Comparison of ENCODE assay signal across 12 cellular contexts in the genomic region with DNA sequence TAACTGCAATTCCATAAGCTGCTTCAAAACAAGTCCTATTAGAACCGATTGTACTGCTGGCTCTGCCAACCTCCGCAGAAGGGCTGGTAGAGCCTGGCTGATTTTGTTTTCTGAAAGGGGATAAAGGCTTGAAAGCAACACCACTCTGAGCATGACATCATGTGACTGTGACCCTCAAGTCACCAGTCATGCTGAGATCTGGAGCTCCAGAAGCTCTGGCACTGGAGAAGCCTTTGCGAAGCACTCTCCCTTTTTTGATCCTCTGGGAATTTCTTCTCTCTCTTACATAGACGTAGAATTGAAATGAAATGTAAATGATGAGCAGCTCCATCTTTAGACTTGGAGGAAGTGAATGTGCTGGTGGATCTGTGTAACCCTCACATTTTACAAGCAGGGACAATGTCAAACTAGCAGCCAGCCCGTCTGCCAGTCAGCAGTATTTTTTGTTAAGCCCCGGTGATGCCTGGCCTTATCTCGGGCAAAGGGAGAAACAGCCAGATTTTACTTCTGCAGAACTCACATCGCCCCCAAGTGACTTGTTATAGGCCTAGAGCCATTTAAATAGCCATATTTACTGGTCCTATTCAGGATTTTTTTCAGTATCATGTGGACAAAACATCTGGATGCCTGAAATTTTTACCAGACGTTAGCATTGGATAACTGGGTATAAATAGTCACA.
DNase-seq lines count a peak whose midpoint lies in the region; ATAC-seq, FAIRE-seq and TF ChIP-seq lines count a peak whose summit lies in the region.
"Had no signal": no experiment of that assay in that cellular context is flagged by ENCODE, and none has a peak within 500 bp of the region (broad histone marks: within the 10 kb centered on the region; RNA-seq: fewer than 3 reads in every experiment).

No MANE protein-coding gene starts in this region.

- peaks cover 2% of the 10 kb centered on the region for H3K27me3 Mint-ChIP-seq in neural progenitor cell (ENCODE audit: insufficient read depth, low read depth)
- H3K27me3 Mint-ChIP-seq: activated CD4-positive, alpha-beta T cell treated with anti-CD3 and anti-CD28 coated beads for 36 hours had no signal

- ATAC-seq in GM19324 (IDR thresholded peaks at IDR 0.05; ENCODE audit: low FRiP score, unreplicated experiment): no peak
- ATAC-seq in HG02642 (IDR thresholded peaks at IDR 0.05; ENCODE audit: poor library complexity, unreplicated experiment): no peak
- ATAC-seq: activated CD4-positive, alpha-beta T cell treated with anti-CD3 and anti-CD28 coated beads for 36 hours had no signal

- H3K9me3 ChIP-seq in neural progenitor cell (ENCODE audit: low read depth): no peaks in the 10 kb centered on the region
- H3K9me3 ChIP-seq: psoas muscle had no signal

- H3K36me3 ChIP-seq in neural progenitor cell: no peaks in the 10 kb centered on the region

- H3K4me3 ChIP-seq in fibroblast of mammary gland (ENCODE audit: control insufficient read depth, low read depth, low read length) (no peak overlapping the region), neural progenitor cell (no peak overlapping the region)
- H3K4me3 ChIP-seq: PC-9, psoas muscle had no signal

- TF ChIP-seq CTCF in fibroblast of mammary gland (conservative IDR thresholded peaks at IDR 0.05; ENCODE audit: control insufficient read depth, insufficient read depth, low read depth, low read length) (peak; percentile 27), neural progenitor cell (IDR thresholded peaks at IDR 0.05) (peak; percentile 32)

- no peak overlapping the region for H3K4me3 Mint-ChIP-seq in neural progenitor cell
- H3K4me3 Mint-ChIP-seq: activated CD4-positive, alpha-beta T cell treated with anti-CD3 and anti-CD28 coated beads for 36 hours had no signal

- peak overlapping the region; percentile 36 for H3K27ac Mint-ChIP-seq in neural progenitor cell
- H3K27ac Mint-ChIP-seq: activated CD4-positive, alpha-beta T cell treated with anti-CD3 and anti-CD28 coated beads for 36 hours had no signal

- DNase-seq in COR-L47 (lab: John Stamatoyannopoulos, UW) (peak; percentile 25), NCI-H2227 treated with DMSO at 0.1 percent for 48 hours (lab: John Stamatoyannopoulos, UW) (peak; percentile 78), fibroblast of mammary gland (ENCODE audit: low read depth) (peak; percentile 49), neural progenitor cell (ENCODE audit: low spot score) (peak; percentile 51), urothelium cell line (ENCODE audit: low spot score) (no peak)
- no peak for DNase-seq in activated CD8-positive, alpha-beta memory T cell treated with anti-CD3 and anti-CD28 coated beads, Interleukin-2, amount 50 U/mL, for 48 hours
- DNase-seq: activated CD4-positive, alpha-beta T cell treated with anti-CD3 and anti-CD28 coated beads for 36 hours; PC-9; psoas muscle had no signal

- H3K4me1 Mint-ChIP-seq in neural progenitor cell: peaks cover 44% of the 10 kb centered on the region
- H3K4me1 Mint-ChIP-seq: activated CD4-positive, alpha-beta T cell treated with anti-CD3 and anti-CD28 coated beads for 36 hours had no signal

- H2AFZ ChIP-seq in neural progenitor cell (replicated peaks): peak overlapping the region; percentile 43
- H2AFZ ChIP-seq: PC-9 had no signal

- H3K4me2 ChIP-seq in neural progenitor cell: no peak overlapping the region
- H3K4me2 ChIP-seq: KMS-11, PC-9 had no signal

- H3K9me3 Mint-ChIP-seq in neural progenitor cell: no peaks in the 10 kb centered on the region

- H3F3A ChIP-seq in neural progenitor cell (ENCODE audit: low read depth): no peaks in the 10 kb centered on the region

- peaks cover 2% of the 10 kb centered on the region for H3K36me3 Mint-ChIP-seq in neural progenitor cell

- H3K4me1 ChIP-seq in neural progenitor cell: peaks cover 8% of the 10 kb centered on the region

- no peak overlapping the region for H3K9ac ChIP-seq in neural progenitor cell
- H3K9ac ChIP-seq: KMS-11 had no signal

- H3K79me2 ChIP-seq in neural progenitor cell (ENCODE audit: low read depth): no peaks in the 10 kb centered on the region

- no peaks in the 10 kb centered on the region for H4K20me1 ChIP-seq in neural progenitor cell (ENCODE audit: low read depth)

- H3K27ac ChIP-seq in neural progenitor cell: no peak overlapping the region
- H3K27ac ChIP-seq: KMS-11, PC-9, psoas muscle had no signal

- no peak for FAIRE-seq in urothelium cell line (lab: Jason Lieb, UNC)

- no peaks in the 10 kb centered on the region for H3K27me3 ChIP-seq in neural progenitor cell

Comparison
In these comparisons a context has a peak if more than half of its experiments do, and no peak if none do; other contexts are left out.
1. DNase-seq: peak in COR-L47 (single experiment), NCI-H2227 treated with DMSO at 0.1 percent for 48 hours (single experiment), fibroblast of mammary gland (single experiment) and neural progenitor cell (single experiment); none in activated CD8-positive, alpha-beta memory T cell treated with anti-CD3 and anti-CD28 coated beads, Interleukin-2, amount 50 U/mL, for 48 hours (single experiment) and urothelium cell line (single experiment).